ENCODE assay signal across 8 cellular contexts in genomic region chr16:85235988-85236831, GRCh38.
DNase-seq lines count a peak whose midpoint lies in the region; ATAC-seq and TF ChIP-seq lines count a peak whose summit lies in the region.

No MANE protein-coding gene starts in this region.

- WGBS in hepatocyte (ENCODE audit: low lambda C conversion rate, missing lambda C conversion rate) = 40% methylated on average over 14 of the region's 20 CpGs

- H4K20me1 ChIP-seq in hepatocyte (ENCODE audit: insufficient read depth, poor library complexity, severe bottlenecking) = no peaks in the 10 kb centered on the region

- H3K27me3 ChIP-seq in SJSA1 (replicated peaks) (no peaks in the 10 kb centered on the region), hepatocyte (no peaks in the 10 kb centered on the region)

- H3K4me3 Mint-ChIP-seq in stimulated activated effector memory CD8-positive, alpha-beta T cell treated with anti-CD3 and anti-CD28 coated beads, Interleukin-12 subunit alpha, Interleukin-12 subunit beta, amount 100 ng/mL, for 72 hours = peak overlapping the region; percentile 5

- peaks cover 25% of the 10 kb centered on the region for H3K79me2 ChIP-seq in hepatocyte

- no peaks in the 10 kb centered on the region for H3K9me3 Mint-ChIP-seq in stimulated activated effector memory CD8-positive, alpha-beta T cell treated with anti-CD3 and anti-CD28 coated beads, Interleukin-12 subunit alpha, Interleukin-12 subunit beta, amount 100 ng/mL, for 72 hours

- H3K9me3 ChIP-seq in SJSA1 (replicated peaks) (no peaks in the 10 kb centered on the region), hepatocyte (ENCODE audit: low read depth) (no peaks in the 10 kb centered on the region)

- H3K4me1 Mint-ChIP-seq in stimulated activated effector memory CD8-positive, alpha-beta T cell treated with anti-CD3 and anti-CD28 coated beads, Interleukin-12 subunit alpha, Interleukin-12 subunit beta, amount 100 ng/mL, for 72 hours = no peaks in the 10 kb centered on the region

- H3K27ac ChIP-seq in SJSA1 (peak overlapping the region; percentile 31; the same call in 1 of the 2 replicates), hepatocyte (peak overlapping the region; percentile 97)

- H3K4me1 ChIP-seq in SJSA1 (replicated peaks) (peaks cover 67% of the 10 kb centered on the region), hepatocyte (ENCODE audit: insufficient read depth) (peaks cover 40% of the 10 kb centered on the region)

- H3K9me2 ChIP-seq in hepatocyte (replicated peaks; ENCODE audit: insufficient read depth) = no peaks in the 10 kb centered on the region

- DNase-seq in SJSA1 (ENCODE audit: low read depth in 1 of 2, low spot score in 2 of 2) (peak; percentile 51 to 67), hepatocyte (ENCODE audit: low spot score) (no peak), D341Med (ENCODE audit: low spot score) (no peak)
- DNase-seq in stimulated activated effector memory CD8-positive, alpha-beta T cell treated with anti-CD3 and anti-CD28 coated beads, Interleukin-12 subunit alpha, Interleukin-12 subunit beta, amount 100 ng/mL, for 72 hours (ENCODE audit: low spot score in 2 of 2) = no peak
- no peak for DNase-seq in activated CD4-positive, alpha-beta T cell treated with anti-CD3 and anti-CD28 coated beads, Interleukin-2, amount 50 U/mL, for 1 hour

- H3K36me3 ChIP-seq in SJSA1 (no peaks in the 10 kb centered on the region), hepatocyte (replicated peaks; ENCODE audit: insufficient read depth, low read depth) (no peaks in the 10 kb centered on the region)

- ATAC-seq in GM18511 (IDR thresholded peaks at IDR 0.05; ENCODE audit: unreplicated experiment) = peak; percentile 58
- ATAC-seq in stimulated activated effector memory CD8-positive, alpha-beta T cell treated with anti-CD3 and anti-CD28 coated beads, Interleukin-12 subunit alpha, Interleukin-12 subunit beta, amount 100 ng/mL, for 72 hours = no peak
- ATAC-seq in GM21619 (IDR thresholded peaks at IDR 0.05; ENCODE audit: unreplicated experiment) = no peak
- no peak for ATAC-seq in GM18907 (IDR thresholded peaks at IDR 0.05; ENCODE audit: unreplicated experiment)

- H3K36me3 Mint-ChIP-seq in stimulated activated effector memory CD8-positive, alpha-beta T cell treated with anti-CD3 and anti-CD28 coated beads, Interleukin-12 subunit alpha, Interleukin-12 subunit beta, amount 100 ng/mL, for 72 hours = peaks cover 6% of the 10 kb centered on the region

- H3K4me3 ChIP-seq in SJSA1 = peak overlapping the region; percentile 44
- peak overlapping the region; percentile 23 for H3K4me3 ChIP-seq in hepatocyte

- H3K27ac Mint-ChIP-seq in stimulated activated effector memory CD8-positive, alpha-beta T cell treated with anti-CD3 and anti-CD28 coated beads, Interleukin-12 subunit alpha, Interleukin-12 subunit beta, amount 100 ng/mL, for 72 hours = no peak overlapping the region

- H2AFZ ChIP-seq in hepatocyte = no peak overlapping the region

- no peak for TF ChIP-seq CTCF in hepatocyte (IDR thresholded peaks at IDR 0.05; ENCODE audit: poor library complexity)

- peak overlapping the region; percentile 97 for H3K4me2 ChIP-seq in hepatocyte

Comparison
In these comparisons a context has a peak if more than half of its experiments do, and no peak if none do; other contexts are left out.
1. DNase-seq: peak in SJSA1 (2 of 2); none in hepatocyte (single experiment), stimulated activated effector memory CD8-positive, alpha-beta T cell treated with anti-CD3 and anti-CD28 coated beads, Interleukin-12 subunit alpha, Interleukin-12 subunit beta, amount 100 ng/mL, for 72 hours (0 of 2), D341Med (single experiment) and activated CD4-positive, alpha-beta T cell treated with anti-CD3 and anti-CD28 coated beads, Interleukin-2, amount 50 U/mL, for 1 hour (single experiment).